Comparison of ENCODE assay signal across 30 cellular contexts in the genomic region with DNA sequence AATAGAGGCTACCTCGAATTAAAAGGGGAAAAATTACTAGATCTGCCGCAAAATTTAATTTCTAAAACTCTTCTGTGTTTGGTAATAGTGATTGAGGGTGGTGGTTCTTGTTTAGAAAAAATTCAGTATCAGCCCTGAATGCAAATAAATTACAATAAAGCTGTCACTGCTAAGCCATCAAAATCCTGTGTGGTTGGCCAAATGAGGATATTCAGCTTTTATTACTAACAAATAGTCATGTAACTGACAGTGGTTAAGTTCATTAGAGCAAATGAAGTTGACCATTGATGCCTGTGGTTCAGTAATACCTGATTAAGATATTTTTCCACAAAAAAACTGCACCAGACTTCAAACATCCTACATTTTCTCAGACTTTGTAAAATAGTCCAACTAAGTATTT.
"Had no signal": no experiment of that assay in that cellular context is flagged by ENCODE, and none has a peak within 500 bp of the region (broad histone marks: within the 10 kb centered on the region; RNA-seq: fewer than 3 reads in every experiment).

No MANE protein-coding gene starts in this region.

- H3K4me3 ChIP-seq: cardiac muscle cell, K562, SJCRH30 had no signal

- H3K27ac ChIP-seq: SJCRH30 had no signal

- ATAC-seq: activated naive CD8-positive, alpha-beta T cell treated with anti-CD3 and anti-CD28 coated beads, Interleukin-2, amount 50 U/mL, for 24 hours; activated T-helper 17 cell treated with anti-CD3 and anti-CD28 coated beads, Interleukin-2, amount 50 U/mL, for 72 hours; K562; Panc1; Right ventricle myocardium inferior had no signal

- H3K27ac Mint-ChIP-seq: activated B cell treated with CpG ODN at 0.5 μM for 24 hours; activated CD4-positive, alpha-beta memory T cell treated with anti-CD3 and anti-CD28 coated beads for 36 hours; activated CD4-positive, alpha-beta T cell treated with anti-CD3 and anti-CD28 coated beads, Interleukin-2, amount 10 ng/mL, durations not matched to agents 7 days and 5 days; activated T-helper 17 cell treated with anti-CD3 and anti-CD28 coated beads, Interleukin-2, amount 50 U/mL, for 72 hours; T-helper 1 cell treated with Interleukin-12 subunit alpha and Interleukin-12 subunit beta and Interleukin-4 antibody, amounts not matched to agents 30 μg/mL and 1 μg/mL, for 36 hours had no signal

- DNase-seq: activated B cell treated with CpG ODN at 0.5 μM for 24 hours; activated CD4-positive, alpha-beta memory T cell treated with anti-CD3 and anti-CD28 coated beads for 36 hours; activated CD4-positive, alpha-beta T cell treated with anti-CD3 and anti-CD28 coated beads, Interleukin-2, amount 10 ng/mL, durations not matched to agents 7 days and 5 days; activated CD8-positive, alpha-beta memory T cell treated with anti-CD3 and anti-CD28 coated beads for 24 hours; activated gamma-delta T cell; activated naive CD4-positive, alpha-beta T cell treated with anti-CD3 and anti-CD28 coated beads, Interleukin-2, amount 50 U/mL, for 16 hours; activated naive CD8-positive, alpha-beta T cell treated with anti-CD3 and anti-CD28 coated beads, Interleukin-2, amount 50 U/mL, for 24 hours; activated T-cell treated with anti-CD3 and anti-CD28 coated beads for 4 hours; activated T-cell treated with anti-CD3 and anti-CD28 coated beads, Interleukin-2, amount 50 U/mL, for 48 hours; brain microvascular endothelial cell; Karpas-422; NCI-H1092; NCI-H1417 treated with DMSO at 0.1 percent for 48 hours; NCI-H1694; NCI-H2029; NCI-H2107; NCI-H2171 treated with DMSO at 0.1 percent for 48 hours; NCI-H226; NCI-H69; NK-92 treated with Interleukin-12 subunit alpha and Interleukin-12 subunit beta, amount 100 ng/mL, for 24 hours; OCI-M1; RPMI8226; SJCRH30; T-helper 9 cell had no signal

- H3K27me3 ChIP-seq: brain microvascular endothelial cell, cardiac muscle cell, SJCRH30 had no signal

- H3K4me3 Mint-ChIP-seq: activated B cell treated with CpG ODN at 0.5 μM for 24 hours; activated CD4-positive, alpha-beta memory T cell treated with anti-CD3 and anti-CD28 coated beads for 36 hours; activated CD4-positive, alpha-beta T cell treated with anti-CD3 and anti-CD28 coated beads, Interleukin-2, amount 10 ng/mL, durations not matched to agents 7 days and 5 days; activated naive CD8-positive, alpha-beta T cell treated with anti-CD3 and anti-CD28 coated beads, Interleukin-2, amount 50 U/mL, for 24 hours; T-helper 1 cell treated with Interleukin-12 subunit alpha and Interleukin-12 subunit beta and Interleukin-4 antibody, amounts not matched to agents 30 μg/mL and 1 μg/mL, for 36 hours had no signal

- H3K36me3 ChIP-seq: brain microvascular endothelial cell, cardiac muscle cell had no signal

- H3K4me1 ChIP-seq: SJCRH30 had no signal

- H3K9me3 Mint-ChIP-seq: activated B cell treated with CpG ODN at 0.5 μM for 24 hours; activated CD4-positive, alpha-beta memory T cell treated with anti-CD3 and anti-CD28 coated beads for 36 hours; activated CD4-positive, alpha-beta T cell treated with anti-CD3 and anti-CD28 coated beads, Interleukin-2, amount 10 ng/mL, durations not matched to agents 7 days and 5 days; activated naive CD8-positive, alpha-beta T cell treated with anti-CD3 and anti-CD28 coated beads, Interleukin-2, amount 50 U/mL, for 24 hours; activated T-helper 17 cell treated with anti-CD3 and anti-CD28 coated beads, Interleukin-2, amount 50 U/mL, for 72 hours; T-helper 1 cell treated with Interleukin-12 subunit alpha and Interleukin-12 subunit beta and Interleukin-4 antibody, amounts not matched to agents 30 μg/mL and 1 μg/mL, for 36 hours had no signal

- H3K27me3 Mint-ChIP-seq: activated B cell treated with CpG ODN at 0.5 μM for 24 hours; activated CD4-positive, alpha-beta memory T cell treated with anti-CD3 and anti-CD28 coated beads for 36 hours; activated CD4-positive, alpha-beta T cell treated with anti-CD3 and anti-CD28 coated beads, Interleukin-2, amount 10 ng/mL, durations not matched to agents 7 days and 5 days; activated naive CD8-positive, alpha-beta T cell treated with anti-CD3 and anti-CD28 coated beads, Interleukin-2, amount 50 U/mL, for 24 hours; activated T-helper 17 cell treated with anti-CD3 and anti-CD28 coated beads, Interleukin-2, amount 50 U/mL, for 72 hours had no signal
